In genomic region chr4:3045500-3045850, GRCh38 we compare ENCODE assay signal across 1 cellular context.
TF ChIP-seq lines count a peak whose summit lies in the region.

No MANE protein-coding gene starts in this region.

TF ChIP-seq in GM12878, 131 proteins besides CTCF, POLR2A, EP300 and RAD21 (continued from another document):
- peak; percentile 70 for TF ChIP-seq USF1 (IDR thresholded peaks at IDR 0.05; ENCODE audit: borderline replicate concordance, extremely low read length, insufficient read depth, low read depth, low read length)
- TF ChIP-seq IKZF2 (IDR thresholded peaks at IDR 0.05): no peak
TF ChIP-seq in GM12878: peak in this region for 15.
